ENCODE assay signal across 22 cellular contexts in the genomic region with DNA sequence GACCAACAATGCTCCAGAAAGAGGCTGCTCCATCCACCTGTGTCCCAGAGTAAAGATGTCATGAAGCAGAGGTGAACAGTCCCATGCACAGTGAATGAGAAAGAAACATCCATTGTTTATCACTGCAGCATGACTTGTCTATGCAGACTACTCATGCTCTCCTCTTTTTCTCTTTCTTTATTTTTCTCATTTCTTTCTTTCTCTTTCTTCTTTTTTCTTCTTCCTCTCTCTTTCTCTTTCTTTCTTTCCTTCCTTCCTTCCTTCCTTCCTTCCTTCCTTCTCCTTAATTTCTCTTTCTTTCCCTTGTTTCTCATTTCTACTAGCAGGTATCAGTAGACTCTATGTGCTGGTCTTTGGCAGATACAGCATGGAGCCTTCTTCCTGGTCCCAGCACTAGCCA. TPM values are rescaled to one million over a fixed set of nuclear protein-coding genes. Genes with fewer than 3 reads are reported as not detected.
"Had no signal": no experiment of that assay in that cellular context is flagged by ENCODE, and none has a peak within 500 bp of the region (broad histone marks: within the 10 kb centered on the region; RNA-seq: fewer than 3 reads in every experiment).

No MANE protein-coding gene starts in this region.

- DNase-seq: dermis blood vessel endothelial cell; dorsolateral prefrontal cortex; effector CD4-positive, alpha-beta T cell; effector memory CD4-positive, alpha-beta T cell; foreskin keratinocyte; glutamatergic neuron; head of caudate nucleus; heart right ventricle; hippocampal formation; left cardiac atrium; left lung; left ventricle myocardium superior; lower lobe of right lung; mesenchymal stem cell; mucosa of descending colon; naive B cell; naive thymus-derived CD8-positive, alpha-beta T cell had no signal

- H3K4me1 Mint-ChIP-seq: mesothelial cell of epicardium; naive B cell; naive thymus-derived CD8-positive, alpha-beta T cell had no signal

- H3K27ac ChIP-seq: coronary artery, dorsolateral prefrontal cortex, esophagus muscularis mucosa, foreskin keratinocyte, gastroesophageal sphincter, heart right ventricle, left lung, lower lobe of right lung had no signal

- H3K36me3 Mint-ChIP-seq: mesothelial cell of epicardium; naive B cell; naive thymus-derived CD8-positive, alpha-beta T cell had no signal

- H3K9me3 ChIP-seq: esophagus muscularis mucosa, gastroesophageal sphincter, left lung, lower lobe of right lung, mucosa of descending colon had no signal

- H3K27ac Mint-ChIP-seq: mesothelial cell of epicardium; naive B cell; naive thymus-derived CD8-positive, alpha-beta T cell had no signal

- H3K27me3 ChIP-seq: esophagus muscularis mucosa had no signal

- ATAC-seq: foreskin keratinocyte; gastroesophageal sphincter; heart right ventricle; left cardiac atrium; left lung; left ventricle myocardium superior; lower lobe of right lung; mucosa of descending colon; naive thymus-derived CD8-positive, alpha-beta T cell had no signal

- H3K4me1 ChIP-seq: esophagus muscularis mucosa, foreskin keratinocyte, gastroesophageal sphincter, heart right ventricle, left lung, lower lobe of right lung had no signal

- H3K36me3 ChIP-seq: esophagus muscularis mucosa, gastroesophageal sphincter, heart right ventricle, left lung, lower lobe of right lung had no signal

- H3K4me3 Mint-ChIP-seq: mesothelial cell of epicardium; naive B cell; naive thymus-derived CD8-positive, alpha-beta T cell had no signal

- H3K4me3 ChIP-seq: coronary artery, dorsolateral prefrontal cortex, esophagus muscularis mucosa, gastroesophageal sphincter, heart right ventricle, left lung, lower lobe of right lung, mucosa of descending colon had no signal

RNA-seq across cellular contexts. Expression of a gene that starts 57.2 kb away (rescaled TPM):
- total RNA-seq: naive thymus-derived CD8-positive, alpha-beta T cell had no signal
- polyA plus RNA-seq: keratinocyte; naive thymus-derived CD8-positive, alpha-beta T cell had no signal
